In the genomic region with DNA sequence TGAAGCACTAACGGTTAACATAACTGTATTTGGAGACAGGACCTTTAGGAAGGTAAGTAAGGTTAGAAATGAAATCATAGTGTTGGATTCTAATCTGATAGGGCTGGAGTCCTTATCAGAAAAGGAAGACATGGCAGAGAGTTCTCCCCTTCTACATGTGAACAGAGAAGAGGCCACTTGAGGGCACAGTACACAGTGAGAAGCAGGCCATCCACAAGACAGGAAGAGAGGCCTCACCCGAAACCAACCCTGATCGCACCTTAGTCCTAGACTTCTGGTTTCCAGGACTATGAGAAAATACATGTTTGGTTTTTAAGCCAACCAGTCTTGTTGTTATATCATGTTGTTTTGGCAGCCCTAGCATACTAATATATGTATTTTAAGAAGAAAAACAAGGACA, we compare ENCODE assay signal across 21 cellular contexts.
DNase-seq lines count a peak whose midpoint lies in the region; ATAC-seq and TF ChIP-seq lines count a peak whose summit lies in the region.
"Had no signal": no experiment of that assay in that cellular context is flagged by ENCODE, and none has a peak within 500 bp of the region (broad histone marks: within the 10 kb centered on the region; RNA-seq: fewer than 3 reads in every experiment).

No MANE protein-coding gene starts in this region.

- H3K9ac ChIP-seq in OCI-LY3 (ENCODE audit: low read length) = no peak overlapping the region

- H3K27me3 Mint-ChIP-seq in activated CD8-positive, alpha-beta memory T cell treated with anti-CD3 and anti-CD28 coated beads, Interleukin-2, amount 10 ng/mL, durations not matched to agents 7 days and 5 days = no peaks in the 10 kb centered on the region
- H3K27me3 Mint-ChIP-seq: CD4-positive, CD25-positive, alpha-beta regulatory T cell; central memory CD8-positive, alpha-beta T cell; T-cell had no signal

- H3K4me1 ChIP-seq in OCI-LY3 (ENCODE audit: low read length) (peaks cover 9% of the 10 kb centered on the region), prostate gland (replicated peaks) (no peaks in the 10 kb centered on the region), testis (no peaks in the 10 kb centered on the region)
- H3K4me1 ChIP-seq: right atrium auricular region, stomach, uterus had no signal

- peak overlapping the region; percentile 52 for H2AFZ ChIP-seq in OCI-LY3 (ENCODE audit: low read depth, low read length)

- no peak overlapping the region for H3K27ac Mint-ChIP-seq in activated CD8-positive, alpha-beta memory T cell treated with anti-CD3 and anti-CD28 coated beads, Interleukin-2, amount 10 ng/mL, durations not matched to agents 7 days and 5 days
- H3K27ac Mint-ChIP-seq: CD4-positive, CD25-positive, alpha-beta regulatory T cell; mesothelial cell of epicardium; T-cell had no signal

- peak; percentile 73 for DNase-seq in GM12865 (ENCODE audit: low read depth)
- DNase-seq in prostate gland (ENCODE audit: low spot score) = no peak
- no peak for DNase-seq in testis
- no peak for DNase-seq in D341Med (ENCODE audit: low spot score)
- no peak for DNase-seq in activated CD8-positive, alpha-beta memory T cell treated with anti-CD3 and anti-CD28 coated beads, Interleukin-2, amount 10 ng/mL, durations not matched to agents 7 days and 5 days
- DNase-seq: amniotic stem cell; CD4-positive, CD25-positive, alpha-beta regulatory T cell; DND-41; effector memory CD4-positive, alpha-beta T cell; NCI-H82; stomach; T-cell; uterus; WERI-Rb-1 had no signal

- no peaks in the 10 kb centered on the region for H4K20me1 ChIP-seq in OCI-LY3 (ENCODE audit: insufficient read depth, low read length)

- peaks cover 7% of the 10 kb centered on the region for H3K9me3 Mint-ChIP-seq in activated CD8-positive, alpha-beta memory T cell treated with anti-CD3 and anti-CD28 coated beads, Interleukin-2, amount 10 ng/mL, durations not matched to agents 7 days and 5 days (ENCODE audit: low read depth)
- H3K9me3 Mint-ChIP-seq: mesothelial cell of epicardium had no signal

- H3K9me3 ChIP-seq in OCI-LY3 (ENCODE audit: insufficient read depth, low read length) (no peaks in the 10 kb centered on the region), prostate gland (no peaks in the 10 kb centered on the region), testis (no peaks in the 10 kb centered on the region)
- H3K9me3 ChIP-seq: right atrium auricular region, stomach, uterus had no signal

- TF ChIP-seq POLR2A in prostate gland (IDR thresholded peaks at IDR 0.05) (no peak), testis (IDR thresholded peaks at IDR 0.05) (no peak)

- WGBS in prostate gland = 95% methylated on average over 3 of the region's 3 CpGs
- WGBS in testis, 2 donors = 95 to 97% methylated on average over 3 of the region's 3 CpGs

- intact Hi-C loops in prostate gland (cut with DNase I) (no loop called here), testis (cut with DNase I; ENCODE audit: low total_unique reads) (no loop called here)

- H3K27me3 ChIP-seq in OCI-LY3 (ENCODE audit: low read depth, low read length) = no peaks in the 10 kb centered on the region
- no peaks in the 10 kb centered on the region for H3K27me3 ChIP-seq in prostate gland (replicated peaks; ENCODE audit: insufficient read depth)
- no peaks in the 10 kb centered on the region for H3K27me3 ChIP-seq in testis
- H3K27me3 ChIP-seq: right atrium auricular region, stomach, uterus had no signal

- H3K4me3 ChIP-seq in GM12865 (ENCODE audit: low read depth, low read length) = no peak overlapping the region
- no peak overlapping the region for H3K4me3 ChIP-seq in OCI-LY3 (ENCODE audit: low read length)
- H3K4me3 ChIP-seq in prostate gland = no peak overlapping the region
- no peak overlapping the region for H3K4me3 ChIP-seq in testis
- H3K4me3 ChIP-seq: right atrium auricular region, stomach, uterus had no signal

- TF ChIP-seq CTCF in GM12865 (IDR thresholded peaks at IDR 0.05; ENCODE audit: insufficient read depth, low read depth, low read length, missing control alignments) (peak; percentile 23), OCI-LY3 (IDR thresholded peaks at IDR 0.05; ENCODE audit: low read depth, low read length) (peak; percentile 48), prostate gland (IDR thresholded peaks at IDR 0.05) (no peak), testis (IDR thresholded peaks at IDR 0.05) (no peak)

- peak overlapping the region; percentile 30; the same call in 1 of the 2 replicates for H3K4me2 ChIP-seq in OCI-LY3 (ENCODE audit: low read length)

- H3K79me2 ChIP-seq in OCI-LY3 (ENCODE audit: low read length) = no peaks in the 10 kb centered on the region

- ATAC-seq in GM19455 (IDR thresholded peaks at IDR 0.05; ENCODE audit: unreplicated experiment) (peak; percentile 73), HG03066 (IDR thresholded peaks at IDR 0.05; ENCODE audit: low read depth, unreplicated experiment) (peak; percentile 82)
- ATAC-seq in activated CD8-positive, alpha-beta memory T cell treated with anti-CD3 and anti-CD28 coated beads, Interleukin-2, amount 10 ng/mL, durations not matched to agents 7 days and 5 days = no peak
- ATAC-seq: Right ventricle myocardium inferior, T-cell had no signal

- CTCF ChIA-PET in activated CD8-positive, alpha-beta memory T cell treated with anti-CD3 and anti-CD28 coated beads, Interleukin-2, amount 10 ng/mL, durations not matched to agents 7 days and 5 days (lab: Charles Lee) = no interaction called here

- H3K27ac ChIP-seq in OCI-LY3 (ENCODE audit: low read length) = no peak overlapping the region
- no peak overlapping the region for H3K27ac ChIP-seq in prostate gland
- no peak overlapping the region for H3K27ac ChIP-seq in testis
- H3K27ac ChIP-seq: right atrium auricular region, stomach, uterus, WERI-Rb-1 had no signal

- H3K36me3 ChIP-seq in OCI-LY3 (replicated peaks; ENCODE audit: low read depth, low read length) = peaks cover 2% of the 10 kb centered on the region
- H3K36me3 ChIP-seq in prostate gland = no peaks in the 10 kb centered on the region
- no peaks in the 10 kb centered on the region for H3K36me3 ChIP-seq in testis (ENCODE audit: low read depth, missing control alignments)
- H3K36me3 ChIP-seq: right atrium auricular region, stomach, uterus, WERI-Rb-1 had no signal

- no peak overlapping the region for H3K4me3 Mint-ChIP-seq in activated CD8-positive, alpha-beta memory T cell treated with anti-CD3 and anti-CD28 coated beads, Interleukin-2, amount 10 ng/mL, durations not matched to agents 7 days and 5 days
- H3K4me3 Mint-ChIP-seq: CD4-positive, CD25-positive, alpha-beta regulatory T cell; central memory CD8-positive, alpha-beta T cell; mesothelial cell of epicardium; T-cell had no signal

- no peaks in the 10 kb centered on the region for H3K4me1 Mint-ChIP-seq in activated CD8-positive, alpha-beta memory T cell treated with anti-CD3 and anti-CD28 coated beads, Interleukin-2, amount 10 ng/mL, durations not matched to agents 7 days and 5 days
- H3K4me1 Mint-ChIP-seq: CD4-positive, CD25-positive, alpha-beta regulatory T cell; central memory CD8-positive, alpha-beta T cell; mesothelial cell of epicardium; T-cell had no signal

- no peaks in the 10 kb centered on the region for H3K36me3 Mint-ChIP-seq in activated CD8-positive, alpha-beta memory T cell treated with anti-CD3 and anti-CD28 coated beads, Interleukin-2, amount 10 ng/mL, durations not matched to agents 7 days and 5 days
- H3K36me3 Mint-ChIP-seq: CD4-positive, CD25-positive, alpha-beta regulatory T cell; mesothelial cell of epicardium; T-cell had no signal

Comparison
In these comparisons a context has a peak if more than half of its experiments do, and no peak if none do; other contexts are left out.
1. CTCF ChIP-seq: peak in GM12865 (single experiment) and OCI-LY3 (single experiment); none in prostate gland (0 of 4) and testis (0 of 3).